Comparison of ENCODE assay signal across 7 cellular contexts in genomic region chrX:27740933-27741332, GRCh38.
"Had no signal": no experiment of that assay in that cellular context is flagged by ENCODE, and none has a peak within 500 bp of the region (broad histone marks: within the 10 kb centered on the region; RNA-seq: fewer than 3 reads in every experiment).

No MANE protein-coding gene starts in this region.

- H3K4me3 ChIP-seq: GM23248 had no signal

- H3K4me2 ChIP-seq: KMS-11 had no signal

- H3K27ac ChIP-seq: GM23248, KMS-11 had no signal

- H3K9ac ChIP-seq: GM23248, KMS-11 had no signal

- DNase-seq: GM23248, GOT3, H7, HCEC 1CT, KBM-7 had no signal

- H2AFZ ChIP-seq: GM23248 had no signal

- FAIRE-seq: HTR-8/SVneo had no signal
